In the genomic region with DNA sequence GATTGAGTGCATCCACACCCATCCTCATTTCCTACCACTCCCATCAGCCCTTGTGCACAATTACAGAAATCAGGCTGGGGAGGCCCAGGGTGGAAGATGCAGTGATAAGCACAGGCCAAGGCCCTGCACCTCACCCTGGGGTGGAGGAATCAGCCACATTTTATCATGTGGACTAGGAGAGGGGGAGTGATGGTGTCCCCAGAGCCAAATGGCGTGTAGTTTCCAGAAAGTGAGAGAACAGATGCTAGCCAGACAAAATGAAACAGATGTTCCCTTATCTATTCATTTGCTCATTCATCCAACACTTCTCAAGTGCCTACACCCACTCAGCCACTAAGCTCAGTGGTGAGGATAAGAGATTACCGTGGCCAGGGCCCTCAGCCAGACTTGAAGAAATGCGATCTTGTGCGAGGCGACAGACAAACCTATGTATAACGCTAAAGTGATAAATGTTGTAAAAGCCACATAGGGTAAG, we compare ENCODE assay signal across 11 cellular contexts.
A peak's percentile ranks its signal among the peaks of the same experiment; 100 is the strongest.
DNase-seq lines count a peak whose midpoint lies in the region; ATAC-seq and TF ChIP-seq lines count a peak whose summit lies in the region.
"Had no signal": no experiment of that assay in that cellular context is flagged by ENCODE, and none has a peak within 500 bp of the region (broad histone marks: within the 10 kb centered on the region; RNA-seq: fewer than 3 reads in every experiment).

No MANE protein-coding gene starts in this region.

- peak overlapping the region in 5 of 59 donors; percentile 14 to 65 (median 25) for H3K27ac ChIP-seq in dorsolateral prefrontal cortex

- no peak for TF ChIP-seq CTCF in dorsolateral prefrontal cortex (IDR thresholded peaks at IDR 0.05 in 54 of 56, conservative IDR thresholded peaks at IDR 0.05 in 2 of 56; ENCODE audit: low read depth in 1 of 56, partially characterized antibody in 56 of 56)

- no peak overlapping the region for H3K4me3 ChIP-seq in dorsolateral prefrontal cortex

- peak; percentile 16 for DNase-seq in GM03348 (ENCODE audit: low spot score)
- DNase-seq in NCI-H2227 treated with DMSO at 0.1 percent for 48 hours (lab: John Stamatoyannopoulos, UW) = peak; percentile 78
- peak in 7 of 10 donors; percentile 40 to 80 (median 67) for DNase-seq in dorsolateral prefrontal cortex
- DNase-seq in occipital lobe (lab: John Stamatoyannopoulos, UW) = peak; percentile 25
- no peak for DNase-seq in stimulated activated CD4-positive, alpha-beta T cell treated with anti-CD3 and anti-CD28 coated beads, Interleukin-2, amount 100 ng/mL, for 24 hours
- DNase-seq: HCEC 1CT; stimulated activated CD4-positive, alpha-beta T cell treated with anti-CD3 and anti-CD28 coated beads, Interleukin-4, amount 100 ng/mL, for 4 hours had no signal

- no peak for ATAC-seq in HG02938 (IDR thresholded peaks at IDR 0.05; ENCODE audit: unreplicated experiment)
- ATAC-seq in HG03521 (IDR thresholded peaks at IDR 0.05; ENCODE audit: unreplicated experiment) = no peak
- no peak for ATAC-seq in HG03439 (IDR thresholded peaks at IDR 0.05; ENCODE audit: unreplicated experiment)
- ATAC-seq: WTC11 had no signal

- intact Hi-C loops in dorsolateral prefrontal cortex (cut with DNase I) = no loop called here

- H3K27me3 ChIP-seq in dorsolateral prefrontal cortex = peaks cover 0 to 4% (median 0%) of the 10 kb centered on the region in 45 donors

Comparison
In these comparisons a context has a peak if more than half of its experiments do, and no peak if none do; other contexts are left out.
1. DNase-seq: peak in GM03348 (single experiment), NCI-H2227 treated with DMSO at 0.1 percent for 48 hours (single experiment), dorsolateral prefrontal cortex (7 of 10) and occipital lobe (single experiment); none in stimulated activated CD4-positive, alpha-beta T cell treated with anti-CD3 and anti-CD28 coated beads, Interleukin-2, amount 100 ng/mL, for 24 hours (0 of 2).